8 cellular contexts compared by ENCODE assay signal in the genomic region with DNA sequence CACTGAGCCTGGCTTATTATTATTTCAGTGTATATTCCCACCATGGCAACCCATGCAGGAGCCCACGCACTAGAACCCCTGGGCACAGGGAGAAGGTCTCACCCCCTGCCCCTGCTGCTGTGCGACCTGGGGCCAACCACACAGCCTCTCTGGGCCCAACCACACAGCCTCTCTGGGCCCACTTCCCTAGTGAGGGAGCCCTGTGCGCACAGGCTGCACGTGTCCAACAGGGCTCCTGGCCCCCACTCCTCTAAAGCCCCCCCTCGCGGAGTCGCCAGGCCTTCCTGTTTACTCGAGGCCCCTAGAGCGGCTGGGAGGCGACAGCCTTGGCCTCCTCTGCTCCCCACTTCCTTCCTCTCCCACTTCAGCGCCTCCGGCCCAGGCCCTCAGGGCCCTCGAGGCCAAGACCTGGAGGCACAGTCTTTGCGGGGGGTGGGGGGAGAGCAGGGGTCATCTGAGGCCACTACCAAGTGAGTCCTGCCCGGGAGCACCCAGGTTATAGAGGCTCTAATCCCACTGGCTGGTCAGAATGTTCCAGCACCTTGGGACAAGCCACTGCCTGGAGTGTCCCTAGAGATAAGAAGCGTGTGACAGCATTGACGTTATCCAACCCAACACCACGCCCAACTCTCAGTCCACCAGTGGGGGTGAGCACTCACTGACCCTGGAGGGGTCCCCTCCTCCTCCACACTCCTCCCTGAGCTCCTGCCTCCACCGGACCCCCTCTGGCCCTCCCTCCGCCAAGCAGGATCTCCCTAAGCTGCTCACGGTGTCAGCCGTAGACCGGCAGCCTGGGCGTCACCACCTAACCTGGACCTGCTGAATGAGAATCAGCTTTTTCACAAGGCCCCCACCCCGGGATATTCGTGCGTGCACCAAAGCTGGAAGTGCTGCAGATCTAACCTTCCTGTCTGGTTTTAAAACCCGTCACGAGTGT. TPM values are rescaled to one million over a fixed set of nuclear protein-coding genes. Genes with fewer than 3 reads are reported as not detected.
A peak's percentile ranks its signal among the peaks of the same experiment; 100 is the strongest.
DNase-seq lines count a peak whose midpoint lies in the region; ATAC-seq and TF ChIP-seq lines count a peak whose summit lies in the region.

No MANE protein-coding gene starts in this region.

- H3F3A ChIP-seq in PC-3 (ENCODE audit: low read length, unreplicated experiment) = no peaks in the 10 kb centered on the region

- H3K27me3 Mint-ChIP-seq in activated CD4-positive, alpha-beta memory T cell treated with anti-CD3 and anti-CD28 coated beads for 36 hours = no peaks in the 10 kb centered on the region

- no peaks in the 10 kb centered on the region for H3K36me3 ChIP-seq in PC-3 (ENCODE audit: low read depth, low read length)

- no peaks in the 10 kb centered on the region for H3K36me3 Mint-ChIP-seq in activated CD4-positive, alpha-beta memory T cell treated with anti-CD3 and anti-CD28 coated beads for 36 hours

- H3K9me3 Mint-ChIP-seq in activated CD4-positive, alpha-beta memory T cell treated with anti-CD3 and anti-CD28 coated beads for 36 hours = no peaks in the 10 kb centered on the region

- peak overlapping the region; percentile 71 for H3K27ac Mint-ChIP-seq in activated CD4-positive, alpha-beta memory T cell treated with anti-CD3 and anti-CD28 coated beads for 36 hours

- ATAC-seq in PC-3 (no peak), GM18907 (IDR thresholded peaks at IDR 0.05; ENCODE audit: unreplicated experiment) (no peak)

- intact Hi-C loops in activated CD4-positive, alpha-beta memory T cell treated with anti-CD3 and anti-CD28 coated beads for 36 hours (cut with micrococcal nuclease) = no loop called here
- intact Hi-C loops in PC-3 (cut with micrococcal nuclease) = no loop called here

- POLR2A ChIA-PET in activated CD4-positive, alpha-beta memory T cell treated with anti-CD3 and anti-CD28 coated beads for 36 hours (lab: Charles Lee) = no interaction called here
- POLR2A ChIA-PET in PC-3 (lab: Charles Lee; ENCODE audit: unreplicated experiment) = no interaction called here

- H3K79me2 ChIP-seq in PC-3 (ENCODE audit: low read length) = no peaks in the 10 kb centered on the region

- peaks cover 36% of the 10 kb centered on the region for H3K4me1 Mint-ChIP-seq in activated CD4-positive, alpha-beta memory T cell treated with anti-CD3 and anti-CD28 coated beads for 36 hours (ENCODE audit: low read depth)

- no peak overlapping the region for H3K27ac ChIP-seq in PC-3 (ENCODE audit: low read length)

- H3K4me1 ChIP-seq in PC-3 (ENCODE audit: insufficient read depth, low read length) = no peaks in the 10 kb centered on the region

- no peaks in the 10 kb centered on the region for H3K9me2 ChIP-seq in PC-3 (replicated peaks; ENCODE audit: low read length)

- no peak for TF ChIP-seq CTCF in GM20000 (IDR thresholded peaks at IDR 0.05; ENCODE audit: extremely low read depth, missing control alignments)
- no peak for TF ChIP-seq CTCF in PC-3 (conservative IDR thresholded peaks at IDR 0.05; ENCODE audit: low read depth, low read length)

- no peak overlapping the region for H3K4me2 ChIP-seq in PC-3 (ENCODE audit: low read length)

- CTCF ChIA-PET in activated CD4-positive, alpha-beta memory T cell treated with anti-CD3 and anti-CD28 coated beads for 36 hours (lab: Charles Lee) = interaction anchor here (0.9 to 3.3 kb wide), 4 partner anchors 8 to 127 kb away, joined by 3 to 20 read pairs (median 5); partner anchors contain the start of gene TOR2A
- CTCF ChIA-PET in PC-3 (lab: Charles Lee) = no interaction called here

- in situ Hi-C loops in ACHN (cut with HindIII; ENCODE audit: low pct_ligation_motif_present, low pct_unique_long_range_greater_than_20kb, low sequenced_read_pairs) = no loop called here

- no peak overlapping the region for H3K4me3 ChIP-seq in PC-3 (ENCODE audit: low read length)

- H2AFZ ChIP-seq in PC-3 (ENCODE audit: low read length) = no peak overlapping the region

- no peak overlapping the region for H3K4me3 Mint-ChIP-seq in activated CD4-positive, alpha-beta memory T cell treated with anti-CD3 and anti-CD28 coated beads for 36 hours

- no peak overlapping the region for H3K9ac ChIP-seq in PC-3 (ENCODE audit: low read length)

- no peaks in the 10 kb centered on the region for H4K20me1 ChIP-seq in PC-3 (ENCODE audit: low read length)

- H3K9me3 ChIP-seq in PC-3 (ENCODE audit: low read length) = no peaks in the 10 kb centered on the region

- no TSS peak for BruUV-seq in PC-3 (replicated peaks; lab: Mats Ljungman, UMichigan)

- DNase-seq in GM20000 (ENCODE audit: low spot score) (peak; percentile 68), globus pallidus (ENCODE audit: low spot score) (peak; percentile 65), retina (peak; percentile 1), PC-3 (no peak), ACHN (no peak), NCI-H69 (lab: John Stamatoyannopoulos, UW) (no peak)
- DNase-seq in activated CD4-positive, alpha-beta memory T cell treated with anti-CD3 and anti-CD28 coated beads for 36 hours = peak; percentile 56

- no peaks in the 10 kb centered on the region for H3K27me3 ChIP-seq in PC-3 (ENCODE audit: low read length)

RNA-seq across cellular contexts. Expression of gene ENG, which starts 7.9 kb away (rescaled TPM):
- total RNA-seq in activated CD4-positive, alpha-beta memory T cell treated with anti-CD3 and anti-CD28 coated beads for 36 hours = 10 to 100 TPM; 12.0 to 12.2 TPM
- 1.1 and 1.2 TPM in 2 replicates for total RNA-seq in PC-3 (2014; rRNA removed)

RNA-seq across cellular contexts. Expression of gene AK1, which starts 15.1 kb away (rescaled TPM):
- 10 to 100 TPM; 27.7 to 28.5 TPM for total RNA-seq in activated CD4-positive, alpha-beta memory T cell treated with anti-CD3 and anti-CD28 coated beads for 36 hours
- total RNA-seq in PC-3 (2014; rRNA removed) = 79.1 and 105 TPM in 2 replicates

RNA-seq across cellular contexts. Expression of gene ST6GALNAC6, which starts 37.1 kb away (rescaled TPM):
- total RNA-seq in activated CD4-positive, alpha-beta memory T cell treated with anti-CD3 and anti-CD28 coated beads for 36 hours = 10 to 100 TPM; 50.1 to 53.8 TPM
- 8.5 and 14.5 TPM in 2 replicates for total RNA-seq in PC-3 (2014; rRNA removed)

RNA-seq across cellular contexts. Expression of gene ST6GALNAC4, which starts 54.5 kb away (rescaled TPM):
- 10 to 100 TPM; 21.2 to 23.5 TPM for total RNA-seq in activated CD4-positive, alpha-beta memory T cell treated with anti-CD3 and anti-CD28 coated beads for 36 hours
- 26.9 and 27.8 TPM in 2 replicates for total RNA-seq in PC-3 (2014; rRNA removed)

RNA-seq across cellular contexts. Expression of gene FPGS, which starts 59.7 kb away (rescaled TPM):
- 10 to 100 TPM; 80.0 to 83.9 TPM for total RNA-seq in activated CD4-positive, alpha-beta memory T cell treated with anti-CD3 and anti-CD28 coated beads for 36 hours
- 78.5 and 133 TPM in 2 replicates for total RNA-seq in PC-3 (2014; rRNA removed)

Comparison
In these comparisons a context has a peak if more than half of its experiments do, and no peak if none do; other contexts are left out.
1. DNase-seq: peak in GM20000 (single experiment), activated CD4-positive, alpha-beta memory T cell treated with anti-CD3 and anti-CD28 coated beads for 36 hours (single experiment), globus pallidus (single experiment) and retina (single experiment); none in PC-3 (single experiment), ACHN (single experiment) and NCI-H69 (single experiment).